Comparison of ENCODE assay signal across 25 cellular contexts in the genomic region with DNA sequence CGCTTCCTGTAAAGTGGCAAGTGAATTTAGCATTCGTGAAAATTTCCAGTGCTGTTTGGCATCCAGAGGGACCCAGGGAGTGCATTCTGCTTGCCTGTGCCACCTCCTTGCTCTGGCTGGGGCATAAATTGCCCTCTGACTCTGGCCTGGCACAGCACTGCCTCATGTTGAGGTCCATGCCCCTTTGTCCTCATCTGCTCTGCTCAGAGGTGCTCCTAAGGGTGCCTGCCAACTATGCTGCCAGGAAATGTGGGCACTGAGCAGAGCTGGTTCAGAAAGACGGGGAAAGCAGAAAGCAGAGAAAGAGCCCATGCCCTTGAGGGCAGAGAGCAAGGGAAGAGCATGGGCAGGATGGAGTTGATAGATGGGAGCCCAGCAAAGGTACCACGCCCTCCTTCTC.
DNase-seq lines count a peak whose midpoint lies in the region; ATAC-seq, FAIRE-seq and TF ChIP-seq lines count a peak whose summit lies in the region.
"Had no signal": no experiment of that assay in that cellular context is flagged by ENCODE, and none has a peak within 500 bp of the region (broad histone marks: within the 10 kb centered on the region; RNA-seq: fewer than 3 reads in every experiment).

No MANE protein-coding gene starts in this region.

- WGBS in H1 (ENCODE audit: extremely low coverage in 1 of 2, insufficient coverage in 1 of 2, insufficient read length in 1 of 2, insufficient replicate concordance in 2 of 2, low coverage in 1 of 2, low lambda C conversion rate in 2 of 2, missing lambda C conversion rate in 1 of 2), 2 experiments: 92% methylated on average over 4 of the region's 4 CpGs; no CpG with 5 or more reads in 1 of the 2 experiments

- H3K4me3 ChIP-seq in H1 (ENCODE audit: extremely low read depth in 1 of 4, insufficient read depth in 2 of 4, low read depth in 3 of 4, low read length in 4 of 4): no peak overlapping the region
- H3K4me3 ChIP-seq in left ventricle myocardium inferior: no peak overlapping the region
- no peak overlapping the region for H3K4me3 ChIP-seq in osteoblast (ENCODE audit: insufficient read depth, low read length)
- H3K4me3 ChIP-seq: GM23338, K562, SJCRH30 had no signal

- no peaks in the 10 kb centered on the region for H3K79me1 ChIP-seq in H1 (ENCODE audit: low read depth, low read length)

- CTCF ChIA-PET in H1 (lab: Charles Lee; ENCODE audit: partially characterized antibody): no interaction called here

- H3K56ac ChIP-seq in H1 (replicated peaks; ENCODE audit: insufficient read length, low read depth, low read length): no peak overlapping the region

- H3K23ac ChIP-seq in H1 (ENCODE audit: insufficient read length): no peak overlapping the region

- POLR2A ChIA-PET in H1 (lab: Charles Lee; ENCODE audit: partially characterized antibody): no interaction called here

- H3K14ac ChIP-seq in H1 (ENCODE audit: insufficient read length): no peak overlapping the region

- H3K23me2 ChIP-seq in H1 (ENCODE audit: low read depth, low read length): no peaks in the 10 kb centered on the region

- no peak for TF ChIP-seq CTCF in H1 (IDR thresholded peaks at IDR 0.05; ENCODE audit: control extremely low read depth in 1 of 3, insufficient read depth in 1 of 3, low read depth in 1 of 3, low read length in 3 of 3)
- no peak for TF ChIP-seq CTCF in left ventricle myocardium inferior (IDR thresholded peaks at IDR 0.05; ENCODE audit: borderline replicate concordance)
- no peak for TF ChIP-seq CTCF in osteoblast (IDR thresholded peaks at IDR 0.05; ENCODE audit: extremely low read depth, low read depth, low read length)

- H4K5ac ChIP-seq in H1 (ENCODE audit: insufficient read length, low read depth, low read length): no peak overlapping the region

- no peak overlapping the region for H3K4ac ChIP-seq in H1 (replicated peaks; ENCODE audit: insufficient read length, low read depth, low read length)

- no peak overlapping the region for H2BK12ac ChIP-seq in H1 (ENCODE audit: low read depth, low read length)

- DNase-seq in HTR-8/SVneo (ENCODE audit: insufficient read length, low spot score) (no peak), H1 (ENCODE audit: low read depth in 1 of 2, low spot score in 2 of 2) (no peak), left ventricle myocardium inferior (peak; percentile 23), osteoblast (ENCODE audit: insufficient read length, low spot score, missing footprints) (peak; percentile 14), ureter (ENCODE audit: low spot score) (no peak), DMS153 (lab: John Stamatoyannopoulos, UW) (no peak)
- DNase-seq: Calu3, DND-41, HCEC 1CT, Kasumi-1, NCI-H1092 treated with DMSO at 0.1 percent for 48 hours, NCI-H1436, NCI-H187, NCI-H2171 treated with DMSO at 0.1 percent for 48 hours, NCI-H345, NCI-H524, NCI-H748 treated with DMSO at 0.1 percent for 48 hours, SJCRH30 had no signal

- no peaks in the 10 kb centered on the region for H3K4me1 ChIP-seq in H1 (replicated peaks in 1 of 4; ENCODE audit: control insufficient read depth in 3 of 4, insufficient read depth in 4 of 4, low read length in 3 of 4)
- peaks cover 17% of the 10 kb centered on the region for H3K4me1 ChIP-seq in left ventricle myocardium inferior
- H3K4me1 ChIP-seq in osteoblast (ENCODE audit: insufficient read depth, low read length): no peaks in the 10 kb centered on the region
- H3K4me1 ChIP-seq: SJCRH30 had no signal

- no peak overlapping the region for H2BK5ac ChIP-seq in H1 (ENCODE audit: low read depth, low read length)

- no peak for TF ChIP-seq POLR2A in H1 (IDR thresholded peaks at IDR 0.05; ENCODE audit: control extremely low read depth in 1 of 2, low read depth in 2 of 2, low read length in 2 of 2)

- H3K9me3 ChIP-seq in H1 (ENCODE audit: insufficient read depth in 2 of 2, low read depth in 1 of 2, low read length in 1 of 2) (no peaks in the 10 kb centered on the region), left ventricle myocardium inferior (replicated peaks) (peaks cover 14% of the 10 kb centered on the region), osteoblast (ENCODE audit: low read depth, low read length) (no peaks in the 10 kb centered on the region)

- no peaks in the 10 kb centered on the region for H3K79me2 ChIP-seq in H1 (ENCODE audit: control insufficient read depth in 1 of 2, insufficient read depth in 2 of 2, low read length in 2 of 2)
- H3K79me2 ChIP-seq in osteoblast (ENCODE audit: insufficient read depth, low read length): no peaks in the 10 kb centered on the region

- H4K20me1 ChIP-seq in H1 (replicated peaks in 1 of 2; ENCODE audit: control insufficient read depth in 1 of 2, insufficient read depth in 2 of 2, low read length in 2 of 2) (no peaks in the 10 kb centered on the region), osteoblast (ENCODE audit: insufficient read depth, low read length) (no peaks in the 10 kb centered on the region)

- H3K27me3 ChIP-seq in H1 (replicated peaks in 1 of 4; ENCODE audit: control insufficient read depth in 3 of 4, extremely low read depth in 1 of 4, insufficient read depth in 3 of 4, low read length in 3 of 4) (no peaks in the 10 kb centered on the region), left ventricle myocardium inferior (ENCODE audit: low read depth) (no peaks in the 10 kb centered on the region), osteoblast (ENCODE audit: insufficient read depth, low read length) (peaks cover 12% of the 10 kb centered on the region)
- H3K27me3 ChIP-seq: SJCRH30 had no signal

- H3K4me2 ChIP-seq in H1 (ENCODE audit: insufficient read depth in 1 of 2, low read depth in 2 of 2, low read length in 2 of 2) (no peak overlapping the region), osteoblast (ENCODE audit: insufficient read depth, low read length) (no peak overlapping the region)
- H3K4me2 ChIP-seq: GM23338 had no signal

- H3K18ac ChIP-seq in H1 (ENCODE audit: extremely low read depth, low read length): no peak overlapping the region

- 0 out of 2 replicates have a peak overlapping the region, but pooled peaks have one; percentile 21 for H2BK20ac ChIP-seq in H1 (ENCODE audit: low read length)

- H2BK120ac ChIP-seq in H1 (replicated peaks; ENCODE audit: low read depth, low read length): no peak overlapping the region

- H2AFZ ChIP-seq in H1 (ENCODE audit: low read length): no peak overlapping the region
- H2AFZ ChIP-seq in osteoblast (ENCODE audit: low read length): no peak overlapping the region
- H2AFZ ChIP-seq: GM23338 had no signal

- no peak overlapping the region for H2BK15ac ChIP-seq in H1 (ENCODE audit: low read length)

- TF ChIP-seq EP300 in H1 (IDR thresholded peaks at IDR 0.05; ENCODE audit: borderline replicate concordance in 1 of 2, low read depth in 2 of 2, low read length in 2 of 2): no peak

- H3K9ac ChIP-seq in H1 (replicated peaks in 1 of 4; ENCODE audit: extremely low read depth in 1 of 4, low read depth in 3 of 4, low read length in 3 of 4): no peak overlapping the region

- ATAC-seq in HG02938 (IDR thresholded peaks at IDR 0.05; ENCODE audit: unreplicated experiment): no peak
- ATAC-seq in HG03097 (IDR thresholded peaks at IDR 0.05; ENCODE audit: low FRiP score, unreplicated experiment): no peak
- ATAC-seq: GM23338, K562 had no signal

- H4K91ac ChIP-seq in H1 (replicated peaks; ENCODE audit: insufficient read length, low read length): no peak overlapping the region

- no peak for TF ChIP-seq RAD21 in H1 (IDR thresholded peaks at IDR 0.05 in 1 of 2, conservative IDR thresholded peaks at IDR 0.05 in 1 of 2; ENCODE audit: low read depth in 2 of 2, low read length in 2 of 2)

- no peak overlapping the region for H2AK5ac ChIP-seq in H1 (ENCODE audit: low read depth, low read length)

- intact Hi-C loops in left ventricle myocardium inferior (cut with micrococcal nuclease): no loop called here

- H4K8ac ChIP-seq in H1 (ENCODE audit: extremely low read depth, insufficient read depth, low read length): no peak overlapping the region

- H3K27ac ChIP-seq in H1 (ENCODE audit: low read depth, low read length) (no peak overlapping the region), left ventricle myocardium inferior (replicated peaks) (no peak overlapping the region), osteoblast (ENCODE audit: low read depth, low read length) (no peak overlapping the region)
- H3K27ac ChIP-seq: HL-60, SJCRH30 had no signal

- H3K36me3 ChIP-seq in H1 (ENCODE audit: control insufficient read depth in 2 of 4, insufficient read depth in 4 of 4, low read length in 3 of 4): no peaks in the 10 kb centered on the region
- no peaks in the 10 kb centered on the region for H3K36me3 ChIP-seq in left ventricle myocardium inferior
- no peaks in the 10 kb centered on the region for H3K36me3 ChIP-seq in osteoblast (ENCODE audit: insufficient read depth, low read length)

- peak; percentile 51 for FAIRE-seq in HTR-8/SVneo (lab: Jason Lieb, UNC)
- no peak for FAIRE-seq in H1 (lab: Jason Lieb, UNC)
- FAIRE-seq: GM18507, K562, RCC 7860 had no signal

TF ChIP-seq in H1, 55 proteins besides CTCF, POLR2A, EP300 and RAD21:
- no peak for TF ChIP-seq CREB1 (IDR thresholded peaks at IDR 0.05)
- no peak for TF ChIP-seq BACH1 (IDR thresholded peaks at IDR 0.05; ENCODE audit: low read length)
- no peak for TF ChIP-seq SIRT6 (IDR thresholded peaks at IDR 0.05; ENCODE audit: low read length)
- no peak for TF ChIP-seq SP2 (IDR thresholded peaks at IDR 0.05; ENCODE audit: low read length)

Comparison
In these comparisons a context has a peak if more than half of its experiments do, and no peak if none do; other contexts are left out.
1. DNase-seq: peak in left ventricle myocardium inferior (single experiment) and osteoblast (single experiment); none in HTR-8/SVneo (single experiment), H1 (0 of 2), ureter (single experiment) and DMS153 (single experiment).